6 cellular contexts compared by ENCODE assay signal in the genomic region with DNA sequence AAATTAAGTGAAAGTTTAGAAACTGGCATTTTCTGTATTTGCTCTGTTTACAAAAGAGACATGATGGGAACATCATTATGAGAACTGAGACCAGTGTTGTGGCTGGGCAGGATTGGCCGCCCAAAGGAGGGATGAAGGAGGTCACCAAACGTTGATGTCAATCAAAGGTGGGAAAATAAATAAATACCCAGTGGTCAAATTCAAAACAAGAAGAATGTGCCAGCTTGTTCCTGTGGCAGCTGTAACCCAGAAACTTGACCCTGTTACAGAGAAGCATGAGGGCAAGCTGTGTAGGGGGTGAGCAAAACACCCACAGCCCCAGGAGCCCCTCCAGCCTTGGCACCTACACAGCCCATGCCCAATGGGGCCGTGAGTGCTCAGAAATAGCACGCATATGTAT.
"Had no signal": no experiment of that assay in that cellular context is flagged by ENCODE, and none has a peak within 500 bp of the region (broad histone marks: within the 10 kb centered on the region; RNA-seq: fewer than 3 reads in every experiment).

No MANE protein-coding gene starts in this region.

- H3K4me2 ChIP-seq: GM23338 had no signal

- DNase-seq: H9, HCEC 1CT had no signal

- ATAC-seq: GM23338, HepG2 had no signal

- H3K27ac Mint-ChIP-seq: GM23338, IgD-negative memory B cell had no signal

- H3K4me1 Mint-ChIP-seq: IgD-negative memory B cell had no signal

- H3K9me3 Mint-ChIP-seq: GM23338, H9, IgD-negative memory B cell had no signal

- H3K27ac ChIP-seq: HL-60 had no signal

- H3K27me3 Mint-ChIP-seq: IgD-negative memory B cell had no signal

- H3K4me3 Mint-ChIP-seq: GM23338, H9, IgD-negative memory B cell had no signal

- H3K4me3 ChIP-seq: GM23338 had no signal

- H2AFZ ChIP-seq: GM23338 had no signal
